Comparison of ENCODE assay signal across 8 cellular contexts in the genomic region with DNA sequence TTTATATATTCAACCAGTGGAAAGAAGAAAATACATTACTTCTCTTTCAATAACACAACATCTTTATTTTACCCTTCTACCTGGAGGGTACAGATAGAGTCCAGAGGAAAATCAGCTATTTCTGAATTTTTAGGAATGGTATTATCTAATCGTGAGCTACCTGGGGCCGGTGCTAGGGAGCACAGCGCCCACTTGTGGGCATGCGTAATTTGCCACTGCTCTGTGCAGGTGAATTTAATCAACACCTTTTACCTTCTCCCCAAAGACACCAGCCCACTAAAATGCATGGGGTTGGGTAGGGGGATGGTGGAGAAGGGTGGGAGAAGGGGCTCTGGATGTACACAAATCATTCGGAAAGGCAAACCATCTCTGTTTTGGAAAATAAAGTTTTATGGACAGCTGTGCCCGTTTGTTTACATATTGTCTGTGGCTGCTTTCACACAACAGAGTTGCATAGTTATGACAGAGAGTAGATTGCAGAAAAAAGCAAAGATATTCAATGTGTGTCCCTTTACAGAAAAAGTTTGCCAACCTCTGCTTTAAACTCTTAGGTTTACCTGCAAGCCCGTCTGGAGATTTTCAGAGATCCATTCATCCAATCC. TPM values are rescaled to one million over a fixed set of nuclear protein-coding genes. Genes with fewer than 3 reads are reported as not detected.
A peak's percentile ranks its signal among the peaks of the same experiment; 100 is the strongest.
DNase-seq lines count a peak whose midpoint lies in the region; ATAC-seq and TF ChIP-seq lines count a peak whose summit lies in the region.

No MANE protein-coding gene starts in this region.

- H3K4me3 Mint-ChIP-seq in glutamatergic neuron (ENCODE audit: unreplicated experiment) = no peak overlapping the region

- TF ChIP-seq CTCF in HCT116 (IDR thresholded peaks at IDR 0.05 in 2 of 3, conservative IDR thresholded peaks at IDR 0.05 in 1 of 3; ENCODE audit: borderline replicate concordance in 1 of 3, insufficient read depth in 1 of 3, low read depth in 2 of 3, low read length in 2 of 3) (peak in 2 of 3 experiments; percentile 41 to 55; a peak in 3 of 6 replicates), glutamatergic neuron (IDR thresholded peaks at IDR 0.05; ENCODE audit: partially characterized antibody, unreplicated experiment) (peak; percentile 89)

- CTCF ChIA-PET in HCT116 (lab: Charles Lee) = interaction anchor here (1.2 kb wide), 1 partner anchor 1179 kb away, joined by 4 read pairs; no protein-coding TSS in a partner anchor

- H3K27me3 Mint-ChIP-seq in glutamatergic neuron (ENCODE audit: unreplicated experiment) = no peaks in the 10 kb centered on the region

- no TSS peak for BruUV-seq in HCT116 (replicated peaks; lab: Mats Ljungman, UMichigan)

- H3K4me1 ChIP-seq in HCT116 (ENCODE audit: control insufficient read depth in 1 of 2, insufficient read depth in 2 of 2, low read length in 2 of 2) = no peaks in the 10 kb centered on the region

- H3K9me3 ChIP-seq in HCT116 (ENCODE audit: control insufficient read depth in 1 of 2, insufficient read depth in 1 of 2, low read depth in 1 of 2, low read length in 2 of 2) = peaks cover 0 to 34% of the 10 kb centered on the region in 2 experiments; a peak in 2 of 4 replicates

- DNase-seq in NCI-H524 (lab: John Stamatoyannopoulos, UW) (peak; percentile 13 to 33), NCI-H524 treated with DMSO at 0.1 percent for 48 hours (lab: John Stamatoyannopoulos, UW) (no peak), HCT116 (ENCODE audit: low read depth, low spot score) (no peak), NCI-H748 (lab: John Stamatoyannopoulos, UW; ENCODE audit: unreplicated experiment) (peak; percentile 82), glutamatergic neuron (peak; percentile 42), substantia nigra (lab: John Stamatoyannopoulos, UW) (no peak), SKM-1 (lab: John Stamatoyannopoulos, UW; ENCODE audit: unreplicated experiment) (no peak)

- RAD21 ChIA-PET in HCT116 (lab: Charles Lee; ENCODE audit: low non-redundant PET in 1 of 2, low total read pairs in 2 of 2, uncharacterized antibody in 2 of 2, unreplicated experiment in 2 of 2) = no interaction called here

- ATAC-seq in HCT116 (no peak), HG03469 (IDR thresholded peaks at IDR 0.05; ENCODE audit: unreplicated experiment) (no peak)

- H3K9ac ChIP-seq in HCT116 (ENCODE audit: low read length) = no peak overlapping the region

- peaks cover 12% of the 10 kb centered on the region for H3K4me1 Mint-ChIP-seq in glutamatergic neuron (ENCODE audit: low read depth, unreplicated experiment)

- no peak overlapping the region for H3K27ac Mint-ChIP-seq in glutamatergic neuron (ENCODE audit: unreplicated experiment)

- no peaks in the 10 kb centered on the region for H3K36me3 ChIP-seq in HCT116 (ENCODE audit: control insufficient read depth in 1 of 2, insufficient read depth in 2 of 2, low read length in 2 of 2)

- POLR2A ChIA-PET in HCT116 (lab: Charles Lee) = no interaction called here

- H4K20me1 ChIP-seq in HCT116 (ENCODE audit: insufficient read depth) = no peaks in the 10 kb centered on the region

- intact Hi-C loops in HCT116 (cut with micrococcal nuclease) = loop anchor here (5.0 kb wide), 1 partner anchor 1176 kb away; no protein-coding TSS in a partner anchor

- H3K36me3 Mint-ChIP-seq in glutamatergic neuron (ENCODE audit: unreplicated experiment) = no peaks in the 10 kb centered on the region

- H3K9me2 ChIP-seq in HCT116 (ENCODE audit: insufficient read depth) = no peaks in the 10 kb centered on the region

- no peaks in the 10 kb centered on the region for H3K9me3 Mint-ChIP-seq in glutamatergic neuron (ENCODE audit: unreplicated experiment)

- no peaks in the 10 kb centered on the region for H3K79me2 ChIP-seq in HCT116 (ENCODE audit: insufficient read depth, low read length)

- H3K27ac ChIP-seq in HCT116 (ENCODE audit: low read depth, low read length) (no peak overlapping the region), substantia nigra (ENCODE audit: low read depth, low read length, poor library complexity, severe bottlenecking) (no peak overlapping the region)

- no peak overlapping the region for H2AFZ ChIP-seq in HCT116 (ENCODE audit: low read depth, low read length, poor library complexity, severe bottlenecking)

- peak; percentile 40 for TF ChIP-seq RAD21 in HCT116 (IDR thresholded peaks at IDR 0.05; ENCODE audit: low read depth)

- no peak overlapping the region for H3K4me3 ChIP-seq in HCT116 (replicated peaks in 1 of 2; ENCODE audit: low read depth in 1 of 2, low read length in 2 of 2)

- no peak overlapping the region for H3K4me2 ChIP-seq in HCT116 (ENCODE audit: low read length)

- no peak for TF ChIP-seq POLR2A in HCT116 (IDR thresholded peaks at IDR 0.05; ENCODE audit: borderline replicate concordance, extremely low read depth, insufficient read depth, insufficient read length)

- H3K27me3 ChIP-seq in HCT116 (ENCODE audit: insufficient read depth, low read length) = no peaks in the 10 kb centered on the region

TF ChIP-seq in HCT116, 20 proteins besides CTCF, POLR2A, EP300 and RAD21:
- TF ChIP-seq, protein P1, sequence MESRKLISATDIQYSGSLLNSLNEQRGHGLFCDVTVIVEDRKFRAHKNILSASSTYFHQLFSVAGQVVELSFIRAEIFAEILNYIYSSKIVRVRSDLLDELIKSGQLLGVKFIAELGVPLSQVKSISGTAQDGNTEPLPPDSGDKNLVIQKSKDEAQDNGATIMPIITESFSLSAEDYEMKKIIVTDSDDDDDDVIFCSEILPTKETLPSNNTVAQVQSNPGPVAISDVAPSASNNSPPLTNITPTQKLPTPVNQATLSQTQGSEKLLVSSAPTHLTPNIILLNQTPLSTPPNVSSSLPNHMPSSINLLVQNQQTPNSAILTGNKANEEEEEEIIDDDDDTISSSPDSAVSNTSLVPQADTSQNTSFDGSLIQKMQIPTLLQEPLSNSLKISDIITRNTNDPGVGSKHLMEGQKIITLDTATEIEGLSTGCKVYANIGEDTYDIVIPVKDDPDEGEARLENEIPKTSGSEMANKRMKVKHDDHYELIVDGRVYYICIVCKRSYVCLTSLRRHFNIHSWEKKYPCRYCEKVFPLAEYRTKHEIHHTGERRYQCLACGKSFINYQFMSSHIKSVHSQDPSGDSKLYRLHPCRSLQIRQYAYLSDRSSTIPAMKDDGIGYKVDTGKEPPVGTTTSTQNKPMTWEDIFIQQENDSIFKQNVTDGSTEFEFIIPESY (IDR thresholded peaks at IDR 0.05; ENCODE audit: extremely low read depth, insufficient replicate concordance, low read length) = no peak
- TF ChIP-seq ELF1 (IDR thresholded peaks at IDR 0.05; ENCODE audit: borderline replicate concordance, low read depth) (no peak), EZH2 (IDR thresholded peaks at IDR 0.05) (no peak), SIN3A (IDR thresholded peaks at IDR 0.05; ENCODE audit: low read depth) (no peak), FOSL1 (IDR thresholded peaks at IDR 0.05; ENCODE audit: low read depth) (no peak), EGR1 (IDR thresholded peaks at IDR 0.05; ENCODE audit: low read depth) (no peak), POLR2AphosphoS5 (IDR thresholded peaks at IDR 0.05; ENCODE audit: low read depth, low read length) (no peak), CEBPB (IDR thresholded peaks at IDR 0.05; ENCODE audit: low read depth) (no peak), JUND (IDR thresholded peaks at IDR 0.05) (no peak), EZH2phosphoT487 (IDR thresholded peaks at IDR 0.05; ENCODE audit: borderline replicate concordance) (no peak), SRF (IDR thresholded peaks at IDR 0.05; ENCODE audit: low read depth) (no peak), SP1 (IDR thresholded peaks at IDR 0.05; ENCODE audit: low read depth) (no peak), YY1 (IDR thresholded peaks at IDR 0.05; ENCODE audit: extremely low read depth, insufficient replicate concordance, low read depth, low read length) (no peak), TCF7L2 (IDR thresholded peaks at IDR 0.05; ENCODE audit: borderline replicate concordance, extremely low read depth, insufficient read depth, insufficient read length) (no peak), ZNF274 (IDR thresholded peaks at IDR 0.05; ENCODE audit: low read depth, low read length) (no peak), CBX3 (IDR thresholded peaks at IDR 0.05; ENCODE audit: low read depth) (no peak)
- TF ChIP-seq, protein P2, sequence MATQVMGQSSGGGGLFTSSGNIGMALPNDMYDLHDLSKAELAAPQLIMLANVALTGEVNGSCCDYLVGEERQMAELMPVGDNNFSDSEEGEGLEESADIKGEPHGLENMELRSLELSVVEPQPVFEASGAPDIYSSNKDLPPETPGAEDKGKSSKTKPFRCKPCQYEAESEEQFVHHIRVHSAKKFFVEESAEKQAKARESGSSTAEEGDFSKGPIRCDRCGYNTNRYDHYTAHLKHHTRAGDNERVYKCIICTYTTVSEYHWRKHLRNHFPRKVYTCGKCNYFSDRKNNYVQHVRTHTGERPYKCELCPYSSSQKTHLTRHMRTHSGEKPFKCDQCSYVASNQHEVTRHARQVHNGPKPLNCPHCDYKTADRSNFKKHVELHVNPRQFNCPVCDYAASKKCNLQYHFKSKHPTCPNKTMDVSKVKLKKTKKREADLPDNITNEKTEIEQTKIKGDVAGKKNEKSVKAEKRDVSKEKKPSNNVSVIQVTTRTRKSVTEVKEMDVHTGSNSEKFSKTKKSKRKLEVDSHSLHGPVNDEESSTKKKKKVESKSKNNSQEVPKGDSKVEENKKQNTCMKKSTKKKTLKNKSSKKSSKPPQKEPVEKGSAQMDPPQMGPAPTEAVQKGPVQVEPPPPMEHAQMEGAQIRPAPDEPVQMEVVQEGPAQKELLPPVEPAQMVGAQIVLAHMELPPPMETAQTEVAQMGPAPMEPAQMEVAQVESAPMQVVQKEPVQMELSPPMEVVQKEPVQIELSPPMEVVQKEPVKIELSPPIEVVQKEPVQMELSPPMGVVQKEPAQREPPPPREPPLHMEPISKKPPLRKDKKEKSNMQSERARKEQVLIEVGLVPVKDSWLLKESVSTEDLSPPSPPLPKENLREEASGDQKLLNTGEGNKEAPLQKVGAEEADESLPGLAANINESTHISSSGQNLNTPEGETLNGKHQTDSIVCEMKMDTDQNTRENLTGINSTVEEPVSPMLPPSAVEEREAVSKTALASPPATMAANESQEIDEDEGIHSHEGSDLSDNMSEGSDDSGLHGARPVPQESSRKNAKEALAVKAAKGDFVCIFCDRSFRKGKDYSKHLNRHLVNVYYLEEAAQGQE (IDR thresholded peaks at IDR 0.05; ENCODE audit: low read depth) = no peak
- TF ChIP-seq, protein P3, sequence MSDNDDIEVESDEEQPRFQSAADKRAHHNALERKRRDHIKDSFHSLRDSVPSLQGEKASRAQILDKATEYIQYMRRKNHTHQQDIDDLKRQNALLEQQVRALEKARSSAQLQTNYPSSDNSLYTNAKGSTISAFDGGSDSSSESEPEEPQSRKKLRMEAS (IDR thresholded peaks at IDR 0.05) = no peak
- TF ChIP-seq, protein P4, sequence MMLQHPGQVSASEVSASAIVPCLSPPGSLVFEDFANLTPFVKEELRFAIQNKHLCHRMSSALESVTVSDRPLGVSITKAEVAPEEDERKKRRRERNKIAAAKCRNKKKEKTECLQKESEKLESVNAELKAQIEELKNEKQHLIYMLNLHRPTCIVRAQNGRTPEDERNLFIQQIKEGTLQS (IDR thresholded peaks at IDR 0.05) = no peak
TF ChIP-seq in HCT116: peak in this region for 0.

RNA-seq across cellular contexts. Expression of a gene that starts 51.5 kb away (rescaled TPM):
- total RNA-seq in HCT116 (2021; ENCODE audit: unreplicated experiment) = not detected
- polyA plus RNA-seq in HCT116 (2012) = not detected in 2 replicates
- total RNA-seq in glutamatergic neuron (ENCODE audit: unreplicated experiment) = 5.6 TPM

Comparison
In these comparisons a context has a peak if more than half of its experiments do, and no peak if none do; other contexts are left out.
1. DNase-seq: peak in NCI-H524 (2 of 2), NCI-H748 (single experiment) and glutamatergic neuron (single experiment); none in NCI-H524 treated with DMSO at 0.1 percent for 48 hours (single experiment), HCT116 (single experiment), substantia nigra (0 of 49) and SKM-1 (single experiment).